7 cellular contexts compared by ENCODE assay signal in the genomic region with DNA sequence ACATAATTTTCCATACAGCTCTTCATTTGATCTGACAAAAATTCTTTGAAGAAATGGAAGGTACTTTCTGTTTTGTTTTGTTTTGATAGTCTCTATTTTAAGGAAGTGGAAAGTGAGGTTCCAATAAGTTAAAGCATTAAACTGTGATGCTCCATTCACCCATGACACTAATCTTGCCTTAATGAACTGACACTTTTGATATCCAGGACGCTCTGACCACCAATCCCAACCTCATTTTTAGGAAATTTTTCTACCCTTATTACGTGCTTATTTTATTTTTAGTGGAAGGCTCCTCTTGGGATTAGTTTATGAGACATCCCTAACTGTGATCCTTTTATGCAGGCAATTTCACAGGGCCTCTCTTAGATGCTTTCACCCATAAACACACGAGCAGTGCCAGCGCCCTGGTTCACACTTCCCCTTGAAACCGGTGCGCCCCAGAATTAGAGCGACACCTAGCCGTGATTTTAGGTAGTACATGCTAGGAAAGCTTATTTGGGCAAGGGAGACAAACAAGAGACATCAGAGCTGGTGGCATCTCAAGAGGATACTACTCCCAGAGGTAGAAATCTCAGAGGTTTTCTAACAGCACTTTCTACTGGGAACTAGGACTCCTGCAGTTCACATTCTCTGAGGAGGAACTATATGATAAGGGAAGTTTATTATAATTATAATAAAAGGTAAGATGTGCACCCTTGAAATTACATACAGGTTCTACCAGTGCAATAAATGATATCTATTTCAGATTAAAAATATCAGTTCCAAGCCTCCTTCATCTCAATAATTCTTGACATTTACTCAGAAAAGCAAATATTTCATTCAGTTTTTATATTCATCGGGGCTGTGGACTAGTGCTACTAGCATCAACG.
DNase-seq lines count a peak whose midpoint lies in the region; ATAC-seq and TF ChIP-seq lines count a peak whose summit lies in the region.

No MANE protein-coding gene starts in this region.

- H3K4me3 Mint-ChIP-seq in T-cell = peak overlapping the region in 2 of 3 donors; percentile 18 to 33

- no peaks in the 10 kb centered on the region for H3K27me3 Mint-ChIP-seq in T-cell

- no peaks in the 10 kb centered on the region for H3K9me3 Mint-ChIP-seq in T-cell

- ATAC-seq in HG02759 (IDR thresholded peaks at IDR 0.05; ENCODE audit: unreplicated experiment) = peak; percentile 78
- peak; percentile 85 to 96 (median 92) for ATAC-seq in T-cell (replicated peaks in 1 of 4)
- ATAC-seq in sciatic nerve = peak; percentile 83

- DNase-seq in GM13976 (ENCODE audit: low spot score) (peak; percentile 52), NCI-H1105 (lab: John Stamatoyannopoulos, UW) (peak; percentile 66), T-cell (peak; percentile 41 to 76 (median 64)), amniotic epithelial cell (ENCODE audit: low read depth) (peak; percentile 63), right atrium auricular region (ENCODE audit: low spot score) (peak; percentile 80), sciatic nerve (ENCODE audit: low spot score) (peak; percentile 76)

- intact Hi-C loops in sciatic nerve (cut with DNase I) = no loop called here

- H3K4me1 Mint-ChIP-seq in T-cell = peaks cover 9 to 15% (median 10%) of the 10 kb centered on the region in 3 donors

- TF ChIP-seq CTCF in GM13976 (IDR thresholded peaks at IDR 0.05; ENCODE audit: borderline replicate concordance, control extremely low read depth, extremely low read depth, insufficient read depth, missing control alignments) (peak; percentile 82), right atrium auricular region (IDR thresholded peaks at IDR 0.05) (peak; percentile 76 to 89)

- H3K9me3 ChIP-seq in right atrium auricular region = no peaks in the 10 kb centered on the region

- in situ Hi-C loops in GM13976 (cut with MboI; ENCODE audit: low sequenced_read_pairs, unreplicated experiment) = no loop called here

- no peaks in the 10 kb centered on the region for H3K27me3 ChIP-seq in right atrium auricular region

- H3K36me3 Mint-ChIP-seq in T-cell = peaks cover 5% of the 10 kb centered on the region

- H3K27ac ChIP-seq in right atrium auricular region = no peak overlapping the region

- CTCF ChIA-PET in T-cell (lab: Charles Lee) = interaction anchor here (0.6 to 1.8 kb wide), 9 partner anchors 12 to 634 kb away, joined by 3 to 8 read pairs (median 4); no protein-coding TSS in a partner anchor

- peak overlapping the region in 1 of 2 donors; percentile 41 for H3K27ac Mint-ChIP-seq in T-cell

- POLR2A ChIA-PET in T-cell (lab: Charles Lee) = interaction anchor here (0.6 kb wide), 3 partner anchors 386 to 673 kb away, joined by 3 to 4 read pairs (median 4); no protein-coding TSS in a partner anchor

- no peak overlapping the region for H3K4me3 ChIP-seq in right atrium auricular region

- no peaks in the 10 kb centered on the region for H3K36me3 ChIP-seq in right atrium auricular region

- no peaks in the 10 kb centered on the region for H3K4me1 ChIP-seq in right atrium auricular region
